Comparison of ENCODE assay signal across 8 cellular contexts in the genomic region with DNA sequence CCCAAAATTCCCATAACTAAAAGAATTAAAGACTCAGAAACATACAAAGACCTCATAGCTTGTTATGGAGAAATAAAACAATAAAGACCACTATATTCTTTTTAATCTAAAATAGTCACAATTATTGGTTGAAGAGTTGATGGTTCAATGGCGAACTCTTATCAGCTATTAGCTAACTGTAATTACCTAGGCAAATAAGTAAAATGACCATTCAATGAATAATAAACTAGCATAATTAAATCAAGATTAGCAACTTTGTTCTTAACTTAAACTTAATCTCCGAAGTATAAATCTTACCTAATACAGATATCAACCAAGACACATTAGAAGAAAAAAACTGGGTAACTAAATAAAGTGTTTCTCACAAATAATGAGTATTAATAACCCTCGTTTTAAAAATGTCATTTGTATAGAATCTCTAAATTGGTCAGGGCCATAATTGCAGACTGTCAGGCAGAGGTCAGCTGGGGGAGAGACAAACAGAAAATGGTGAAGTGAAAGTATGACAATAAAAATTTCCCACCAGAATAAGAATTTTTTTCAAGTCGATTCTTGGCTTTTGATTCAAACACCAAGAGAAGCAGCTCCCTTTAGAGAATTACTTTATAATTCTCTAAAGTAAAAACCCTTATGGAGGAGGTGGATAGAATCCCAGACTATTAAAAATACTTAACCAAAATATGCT. TPM values are rescaled to one million over a fixed set of nuclear protein-coding genes. Genes with fewer than 3 reads are reported as not detected.
DNase-seq lines count a peak whose midpoint lies in the region; ATAC-seq and TF ChIP-seq lines count a peak whose summit lies in the region.

No MANE protein-coding gene starts in this region.

- no peaks in the 10 kb centered on the region; the same call in none of the 2 replicates for H3K36me3 ChIP-seq in GM06990 (ENCODE audit: control insufficient read depth, insufficient read depth, low read length)
- H3K36me3 ChIP-seq in NT2/D1 (ENCODE audit: insufficient read depth, insufficient read length, low read length): peaks cover 7% of the 10 kb centered on the region
- H3K36me3 ChIP-seq in ovary: no peaks in the 10 kb centered on the region

- H3K27me3 ChIP-seq in GM06990 (replicated peaks; ENCODE audit: control insufficient read depth, insufficient read depth, low read length) (no peaks in the 10 kb centered on the region), NT2/D1 (ENCODE audit: insufficient read depth, insufficient read length) (no peaks in the 10 kb centered on the region), ovary (no peaks in the 10 kb centered on the region)

- H3K4me3 ChIP-seq in GM06990 (replicated peaks; ENCODE audit: low read depth, low read length): peak overlapping the region; percentile 77
- H3K4me3 ChIP-seq in NT2/D1 (ENCODE audit: insufficient read length, low read depth): peak overlapping the region; percentile 76
- peak overlapping the region; percentile 91 for H3K4me3 ChIP-seq in ovary

- 18 to 22% (median 20%) methylated on average over 4 of the region's 4 CpGs for WGBS in ovary, 3 donors

- no peak overlapping the region for H3K9ac ChIP-seq in NT2/D1 (ENCODE audit: insufficient read length, low read depth)

- TF ChIP-seq CTCF in GM06990 (IDR thresholded peaks at IDR 0.05; ENCODE audit: insufficient read depth, low read length, poor library complexity, severe bottlenecking): no peak
- no peak for TF ChIP-seq CTCF in endothelial cell (IDR thresholded peaks at IDR 0.05; ENCODE audit: unreplicated experiment)
- no peak for TF ChIP-seq CTCF in ovary (IDR thresholded peaks at IDR 0.05)

- peak overlapping the region; percentile 90 to 92 for H3K27ac ChIP-seq in ovary

- CTCF ChIA-PET in HEK293T (lab: Yijun Ruan, JAX): interaction anchor here (0.7 to 1.2 kb wide), 3 partner anchors 9 to 103 kb away, joined by 3 read pairs; no protein-coding TSS in a partner anchor

- intact Hi-C loops in ovary (cut with DNase I): loop anchor here in 3 of 4 donors (5.0 to 10.0 kb wide), 3 partner anchors 40 to 102 kb away; no protein-coding TSS in a partner anchor

- H3K4me1 ChIP-seq in NT2/D1 (ENCODE audit: insufficient read depth, insufficient read length) (no peaks in the 10 kb centered on the region), ovary (ENCODE audit: insufficient read depth) (peaks cover 14% of the 10 kb centered on the region)

- H3K9me3 Mint-ChIP-seq in endothelial cell (ENCODE audit: unreplicated experiment): no peaks in the 10 kb centered on the region

- peaks cover 3% of the 10 kb centered on the region for H3K4me1 Mint-ChIP-seq in endothelial cell (ENCODE audit: unreplicated experiment)

- TF ChIP-seq POLR2A in ovary (IDR thresholded peaks at IDR 0.05): no peak

- H3K4me3 Mint-ChIP-seq in endothelial cell (ENCODE audit: unreplicated experiment): peak overlapping the region; percentile 93

- peaks cover 3% of the 10 kb centered on the region for H3K27me3 Mint-ChIP-seq in endothelial cell (ENCODE audit: unreplicated experiment)

- POLR2A ChIA-PET in HEK293T (lab: Yijun Ruan, JAX): interaction anchor here (0.7 to 1.7 kb wide), 5 partner anchors 23 to 45 kb away, joined by 3 to 9 read pairs (median 5); no protein-coding TSS in a partner anchor

- no peaks in the 10 kb centered on the region for H3K36me3 Mint-ChIP-seq in endothelial cell (ENCODE audit: low read depth, unreplicated experiment)

- no peak overlapping the region for H3K27ac Mint-ChIP-seq in endothelial cell (ENCODE audit: unreplicated experiment)

- DNase-seq in GM06990 (ENCODE audit: extremely low read depth, insufficient read length) (no peak), NT2/D1 (ENCODE audit: low read depth, low spot score) (no peak), endothelial cell (ENCODE audit: low spot score) (no peak), ovary (no peak), mesenteric fat pad (ENCODE audit: low spot score) (no peak), left lobe of liver (ENCODE audit: low spot score) (no peak), HEK293T (ENCODE audit: extremely low spot score) (no peak), NCI-H226 (no peak)

- H3K9me3 ChIP-seq in NT2/D1 (ENCODE audit: insufficient read depth, low read length) (no peaks in the 10 kb centered on the region), ovary (no peaks in the 10 kb centered on the region)

- no peak for TF ChIP-seq EP300 in ovary (IDR thresholded peaks at IDR 0.05)

- ATAC-seq in left lobe of liver: no peak

TF ChIP-seq in HEK293T, 16 proteins besides CTCF, POLR2A, EP300 and RAD21:
- no peak for TF ChIP-seq SUZ12 (IDR thresholded peaks at IDR 0.05)

RNA-seq across cellular contexts. Expression of gene FKBP5, which starts 1.7 kb away (rescaled TPM):
- total RNA-seq in endothelial cell (ENCODE audit: unreplicated experiment) (7.2 TPM), ovary (100 to 1,000 TPM in 5 of 7 donors, 10 to 100 TPM in 2; 36.2 to 231 (median 142) TPM), mesenteric fat pad (212 TPM), left lobe of liver (156 TPM)
- polyA plus RNA-seq in ovary: 100 to 1,000 TPM in 1 of 2 donors, 10 to 100 TPM in 1; 69.2 to 166 TPM

RNA-seq across cellular contexts. Expression of gene ARMC12, which starts 49.8 kb away (rescaled TPM):
- total RNA-seq in endothelial cell (ENCODE audit: unreplicated experiment): 0.69 TPM
- 1 to 10 TPM in 4 of 7 donors, under 1 TPM in 3; 0.34 to 1.9 (median 1.0) TPM for total RNA-seq in ovary
- polyA plus RNA-seq in ovary: 1 to 10 TPM in 1 of 2 donors, under 1 TPM in 1; 0.97 to 1.3 TPM
- total RNA-seq in mesenteric fat pad: 0.58 TPM
- total RNA-seq in left lobe of liver: 4.6 TPM
